8 cellular contexts compared by ENCODE assay signal in genomic region chr12:56315626-56316473, GRCh38. TPM values are rescaled to one million over a fixed set of nuclear protein-coding genes. Genes with fewer than 3 reads are reported as not detected.
DNase-seq lines count a peak whose midpoint lies in the region; ATAC-seq lines count a peak whose summit lies in the region.

CNPY2 (minus strand) TSS chr12:56315988; CDS start chr12:56315217, 771 bp downstream.

- peaks cover 14% of the 10 kb centered on the region for H3K4me1 ChIP-seq in effector memory CD4-positive, alpha-beta T cell (ENCODE audit: control insufficient read depth, insufficient read depth, low read length, poor library complexity, severe bottlenecking)

- no peaks in the 10 kb centered on the region for H3K27me3 ChIP-seq in effector memory CD4-positive, alpha-beta T cell (replicated peaks; ENCODE audit: control insufficient read depth, insufficient read depth, low read length, poor library complexity, severe bottlenecking)

- peaks cover 11% of the 10 kb centered on the region for H3K36me3 ChIP-seq in effector memory CD4-positive, alpha-beta T cell (ENCODE audit: control insufficient read depth, insufficient read depth, low read length)

- DNase-seq in CMK (ENCODE audit: low read depth) (peak; percentile 90), HS-5 (ENCODE audit: low read depth) (peak; percentile 93), lung microvascular endothelial cell (ENCODE audit: low read depth in 2 of 2) (peak; percentile 97 to 99)
- peak; percentile 93 for DNase-seq in NK-92 treated with Interleukin-12 subunit alpha and Interleukin-12 subunit beta, amount 100 ng/mL, for 24 hours (lab: John Stamatoyannopoulos, UW)
- DNase-seq in activated CD8-positive, alpha-beta memory T cell treated with anti-CD3 and anti-CD28 coated beads for 24 hours = peak; percentile 99
- DNase-seq in effector memory CD4-positive, alpha-beta T cell = peak; percentile 83 to 91 (median 91)
- peak; percentile 81 to 93 (median 89) for DNase-seq in stimulated activated CD4-positive, alpha-beta T cell treated with anti-CD3 and anti-CD28 coated beads, TNF-alpha, amount 100 ng/mL, for 48 hours (ENCODE audit: low read depth in 3 of 3)

- H3K4me3 ChIP-seq in effector memory CD4-positive, alpha-beta T cell (ENCODE audit: insufficient read depth, low read depth, low read length, poor library complexity, severe bottlenecking) = peak within 1 kb of the TSS; percentile 80

- ATAC-seq in GM19468 (IDR thresholded peaks at IDR 0.05; ENCODE audit: extremely low read depth, unreplicated experiment) = peak; percentile 83

- H3K9me3 ChIP-seq in effector memory CD4-positive, alpha-beta T cell (ENCODE audit: control insufficient read depth, low read length) = no peaks in the 10 kb centered on the region

- peak within 1 kb of the TSS; percentile 93 for H3K27ac ChIP-seq in effector memory CD4-positive, alpha-beta T cell (ENCODE audit: insufficient read depth, low read length, poor library complexity, severe bottlenecking)

RNA-seq across cellular contexts. Expression of gene CNPY2, which starts in this region (rescaled TPM):
- total RNA-seq in lung microvascular endothelial cell = 55.6 and 69.2 TPM in 2 replicates

Comparison
In these comparisons a context has a peak if more than half of its experiments do, and no peak if none do; other contexts are left out.
1. Peak in every context shown above with its lines: DNase-seq, ATAC-seq, H3K4me3 ChIP-seq and H3K27ac ChIP-seq.